29 cellular contexts compared by ENCODE assay signal in genomic region chr12:50022903-50023302, GRCh38. TPM values are rescaled to one million over a fixed set of nuclear protein-coding genes. Genes with fewer than 3 reads are reported as not detected.
A peak's percentile ranks its signal among the peaks of the same experiment; 100 is the strongest.
DNase-seq lines count a peak whose midpoint lies in the region; ATAC-seq, FAIRE-seq and TF ChIP-seq lines count a peak whose summit lies in the region.
"Had no signal": no experiment of that assay in that cellular context is flagged by ENCODE, and none has a peak within 500 bp of the region (broad histone marks: within the 10 kb centered on the region; RNA-seq: fewer than 3 reads in every experiment).

No MANE protein-coding gene starts in this region.

- H3K27me3 ChIP-seq in IMR-90 (ENCODE audit: control insufficient read depth, insufficient read depth, low read length) = no peaks in the 10 kb centered on the region
- H3K27me3 ChIP-seq in skeletal muscle satellite cell (ENCODE audit: control insufficient read depth, insufficient read depth, low read length) = no peaks in the 10 kb centered on the region
- H3K27me3 ChIP-seq: cardiac muscle cell, esophagus squamous epithelium, gastrocnemius medialis, uterus had no signal

- no peak for FAIRE-seq in GM12892 (lab: Jason Lieb, UNC)

- peaks cover 7% of the 10 kb centered on the region; the same call in 1 of the 2 replicates for H3K9me1 ChIP-seq in IMR-90 (ENCODE audit: insufficient read depth, low read length)

- H3K23ac ChIP-seq in IMR-90 (ENCODE audit: low read depth, low read length) = peak overlapping the region; percentile 23; the same call in 1 of the 2 replicates

- H3K9ac ChIP-seq in IMR-90 (ENCODE audit: low read depth, low read length) = no peak overlapping the region
- H3K9ac ChIP-seq in skeletal muscle satellite cell (ENCODE audit: low read depth, low read length) = no peak overlapping the region

- peaks cover 1% of the 10 kb centered on the region for H3K9me3 Mint-ChIP-seq in activated naive CD8-positive, alpha-beta T cell treated with anti-CD3 and anti-CD28 coated beads, Interleukin-2, amount 10 ng/mL, durations not matched to agents 7 days and 5 days
- no peaks in the 10 kb centered on the region for H3K9me3 Mint-ChIP-seq in activated naive CD8-positive, alpha-beta T cell treated with anti-CD3 and anti-CD28 coated beads for 36 hours
- H3K9me3 Mint-ChIP-seq: CD4-positive, CD25-positive, alpha-beta regulatory T cell; immature natural killer cell had no signal

- H3K36me3 ChIP-seq in IMR-90 (ENCODE audit: control insufficient read depth, insufficient read depth, low read length) (no peaks in the 10 kb centered on the region), skeletal muscle satellite cell (ENCODE audit: insufficient read depth, low read length) (no peaks in the 10 kb centered on the region)
- H3K36me3 ChIP-seq: cardiac muscle cell, esophagus squamous epithelium, gastrocnemius medialis, uterus had no signal

- H3K56ac ChIP-seq in IMR-90 (ENCODE audit: extremely low read depth, insufficient read depth, low read length) = no peak overlapping the region

- H2AK9ac ChIP-seq in IMR-90 (replicated peaks; ENCODE audit: low read depth, low read length, poor library complexity) = no peak overlapping the region

- H4K20me1 ChIP-seq in IMR-90 (ENCODE audit: insufficient read depth, low read length) = no peaks in the 10 kb centered on the region

- BruUV-seq in IMR-90 (replicated peaks; lab: Mats Ljungman, UMichigan) = no TSS peak

- peak overlapping the region; percentile 21 for H3K4me3 Mint-ChIP-seq in activated naive CD8-positive, alpha-beta T cell treated with anti-CD3 and anti-CD28 coated beads, Interleukin-2, amount 10 ng/mL, durations not matched to agents 7 days and 5 days
- no peak overlapping the region for H3K4me3 Mint-ChIP-seq in activated naive CD8-positive, alpha-beta T cell treated with anti-CD3 and anti-CD28 coated beads for 36 hours
- no peak overlapping the region for H3K4me3 Mint-ChIP-seq in T-helper 17 cell

- in situ Hi-C loops in IMR-90 (cut with MboI; ENCODE audit: low sequenced_read_pairs) = no loop called here

- H4K8ac ChIP-seq in IMR-90 (ENCODE audit: low read depth in 2 of 2, low read length in 2 of 2) = peak overlapping the region in 1 of 2 experiments; percentile 63; a peak in 2 of 4 replicates

- TF ChIP-seq POLR2A in IMR-90 (IDR thresholded peaks at IDR 0.05; ENCODE audit: low read depth, low read length) (no peak), GM12892 (IDR thresholded peaks at IDR 0.05; ENCODE audit: low read depth, low read length) (no peak)

- TF ChIP-seq CTCF in IMR-90 (conservative IDR thresholded peaks at IDR 0.05; ENCODE audit: low read depth, low read length) = no peak

- H3K4me2 ChIP-seq in IMR-90 (ENCODE audit: low read depth, low read length) (no peak overlapping the region), skeletal muscle satellite cell (ENCODE audit: low read length) (peak overlapping the region; percentile 31)

- H2BK5ac ChIP-seq in IMR-90 (ENCODE audit: low read depth, low read length, poor library complexity, severe bottlenecking) = no peak overlapping the region

- H2BK15ac ChIP-seq in IMR-90 (ENCODE audit: low read depth, low read length) = no peak overlapping the region

- POLR2A ChIA-PET in activated naive CD8-positive, alpha-beta T cell treated with anti-CD3 and anti-CD28 coated beads, Interleukin-2, amount 10 ng/mL, durations not matched to agents 7 days and 5 days (lab: Charles Lee) = no interaction called here
- POLR2A ChIA-PET in IMR-90 (lab: Charles Lee; ENCODE audit: unreplicated experiment) = no interaction called here

- H4K5ac ChIP-seq in IMR-90 (ENCODE audit: low read depth, low read length) = no peak overlapping the region

- no peak overlapping the region for H3K4me3 ChIP-seq in IMR-90 (ENCODE audit: insufficient read depth, low read depth, low read length)
- H3K4me3 ChIP-seq in skeletal muscle satellite cell (ENCODE audit: low read length) = no peak overlapping the region
- H3K4me3 ChIP-seq: cardiac muscle cell, esophagus squamous epithelium, gastrocnemius medialis, skin epidermis, uterus had no signal

- no peak overlapping the region for H2AK5ac ChIP-seq in IMR-90 (ENCODE audit: low read depth, low read length)

- CTCF ChIA-PET in IMR-90 (lab: Yijun Ruan, JAX) = no interaction called here

- TF ChIP-seq RAD21 in IMR-90 (IDR thresholded peaks at IDR 0.05; ENCODE audit: low read length) = no peak

- no peak overlapping the region for H2BK20ac ChIP-seq in IMR-90 (ENCODE audit: low read depth, low read length)

- H2BK120ac ChIP-seq in IMR-90 (ENCODE audit: low read depth, low read length) = no peak overlapping the region

- ATAC-seq in activated naive CD8-positive, alpha-beta T cell treated with anti-CD3 and anti-CD28 coated beads, Interleukin-2, amount 10 ng/mL, durations not matched to agents 7 days and 5 days (ENCODE audit: low read depth) = no peak
- ATAC-seq in IMR-90 (ENCODE audit: low read depth) (no peak), T-helper 17 cell (no peak), GM21825 (IDR thresholded peaks at IDR 0.05; ENCODE audit: unreplicated experiment) (no peak)
- ATAC-seq: gastrocnemius medialis had no signal

- H3K9me3 ChIP-seq in IMR-90 (ENCODE audit: control insufficient read depth, insufficient read depth, low read length) = no peaks in the 10 kb centered on the region
- H3K9me3 ChIP-seq in T-helper 17 cell (ENCODE audit: control insufficient read depth, low read length, poor library complexity, severe bottlenecking) = no peaks in the 10 kb centered on the region
- H3K9me3 ChIP-seq in skeletal muscle satellite cell (replicated peaks; ENCODE audit: low read length) = no peaks in the 10 kb centered on the region
- H3K9me3 ChIP-seq: esophagus squamous epithelium, gastrocnemius medialis, uterus had no signal

- peaks cover 29% of the 10 kb centered on the region for H3K36me3 Mint-ChIP-seq in activated naive CD8-positive, alpha-beta T cell treated with anti-CD3 and anti-CD28 coated beads, Interleukin-2, amount 10 ng/mL, durations not matched to agents 7 days and 5 days
- H3K36me3 Mint-ChIP-seq in activated naive CD8-positive, alpha-beta T cell treated with anti-CD3 and anti-CD28 coated beads for 36 hours = peaks cover 23% of the 10 kb centered on the region
- peaks cover 6% of the 10 kb centered on the region for H3K36me3 Mint-ChIP-seq in T-helper 17 cell (ENCODE audit: low read depth)
- H3K36me3 Mint-ChIP-seq: CD4-positive, CD25-positive, alpha-beta regulatory T cell; immature natural killer cell had no signal

- no peak overlapping the region for H3K27ac ChIP-seq in IMR-90 (ENCODE audit: insufficient read depth, low read length)
- H3K27ac ChIP-seq: cardiac muscle cell, esophagus squamous epithelium, gastrocnemius medialis, skin epidermis, uterus, WERI-Rb-1 had no signal

- H3K79me1 ChIP-seq in IMR-90 (ENCODE audit: low read depth in 1 of 2, low read length in 2 of 2) = peaks cover 0 to 22% of the 10 kb centered on the region in 2 experiments; a peak in 2 of 4 replicates

- intact Hi-C loops in IMR-90 (cut with micrococcal nuclease) = no loop called here

- H2AFZ ChIP-seq in IMR-90 (replicated peaks; ENCODE audit: low read length, poor library complexity) = no peak overlapping the region

- no peak overlapping the region for H3K18ac ChIP-seq in IMR-90 (ENCODE audit: low read depth, low read length)

- DNase-seq in activated naive CD8-positive, alpha-beta T cell treated with anti-CD3 and anti-CD28 coated beads, Interleukin-2, amount 10 ng/mL, durations not matched to agents 7 days and 5 days = no peak
- DNase-seq in activated naive CD8-positive, alpha-beta T cell treated with anti-CD3 and anti-CD28 coated beads for 36 hours = no peak
- DNase-seq in IMR-90 (no peak), T-helper 17 cell (no peak), GM12892 (ENCODE audit: insufficient read length) (no peak), DMS53 treated with DMSO at 0.1 percent for 48 hours (lab: John Stamatoyannopoulos, UW; ENCODE audit: unreplicated experiment) (no peak)
- DNase-seq: activated CD8-positive, alpha-beta memory T cell treated with anti-CD3 and anti-CD28 coated beads, Interleukin-2, amount 50 U/mL, for 48 hours; activated naive CD4-positive, alpha-beta T cell; CD4-positive, CD25-positive, alpha-beta regulatory T cell; DMS 273 treated with DMSO at 0.1 percent for 48 hours; esophagus squamous epithelium; gastrocnemius medialis; GOT3; hippocampal formation; immature natural killer cell; mesendoderm; MV-4-11; NCI-H187 treated with DMSO at 0.1 percent for 48 hours; NCI-H524 treated with DMSO at 0.1 percent for 48 hours; nucleus accumbens; stimulated activated CD4-positive, alpha-beta T cell treated with anti-CD3 and anti-CD28 coated beads, Interleukin-1b, Interleukin-23, amount 100 ng/mL, for 48 hours; T-helper 9 cell; uterus; WERI-Rb-1 had no signal

- peaks cover 40% of the 10 kb centered on the region for H3K4me1 Mint-ChIP-seq in activated naive CD8-positive, alpha-beta T cell treated with anti-CD3 and anti-CD28 coated beads, Interleukin-2, amount 10 ng/mL, durations not matched to agents 7 days and 5 days
- H3K4me1 Mint-ChIP-seq in activated naive CD8-positive, alpha-beta T cell treated with anti-CD3 and anti-CD28 coated beads for 36 hours = peaks cover 6% of the 10 kb centered on the region
- peaks cover 25% of the 10 kb centered on the region for H3K4me1 Mint-ChIP-seq in T-helper 17 cell

- no CpG with 5 or more reads among the region's 1 CpG for WGBS in IMR-90 (ENCODE audit: extremely low coverage in 2 of 2, insufficient read length in 1 of 2), 2 experiments

- H4K91ac ChIP-seq in IMR-90 (ENCODE audit: insufficient read depth, low read depth, low read length) = no peak overlapping the region

- dilution Hi-C loops in IMR-90 (cut with HindIII; ENCODE audit: low sequenced_read_pairs, unreplicated experiment) = no loop called here

- H3K4ac ChIP-seq in IMR-90 (ENCODE audit: low read depth, low read length) = no peak overlapping the region

- H3K4me1 ChIP-seq in IMR-90 (ENCODE audit: control insufficient read depth, insufficient read depth, low read length) = peaks cover 2% of the 10 kb centered on the region
- H3K4me1 ChIP-seq in skeletal muscle satellite cell (ENCODE audit: control insufficient read depth, insufficient read depth, low read length) = peaks cover 27% of the 10 kb centered on the region
- H3K4me1 ChIP-seq: uterus had no signal

- H3K14ac ChIP-seq in IMR-90 (replicated peaks; ENCODE audit: low read depth, low read length) = no peak overlapping the region

- no peaks in the 10 kb centered on the region for H3K27me3 Mint-ChIP-seq in activated naive CD8-positive, alpha-beta T cell treated with anti-CD3 and anti-CD28 coated beads, Interleukin-2, amount 10 ng/mL, durations not matched to agents 7 days and 5 days
- H3K27me3 Mint-ChIP-seq in activated naive CD8-positive, alpha-beta T cell treated with anti-CD3 and anti-CD28 coated beads for 36 hours = no peaks in the 10 kb centered on the region
- no peaks in the 10 kb centered on the region for H3K27me3 Mint-ChIP-seq in T-helper 17 cell
- H3K27me3 Mint-ChIP-seq: CD4-positive, CD25-positive, alpha-beta regulatory T cell had no signal

- H3K27ac Mint-ChIP-seq in activated naive CD8-positive, alpha-beta T cell treated with anti-CD3 and anti-CD28 coated beads, Interleukin-2, amount 10 ng/mL, durations not matched to agents 7 days and 5 days = no peak overlapping the region
- no peak overlapping the region for H3K27ac Mint-ChIP-seq in activated naive CD8-positive, alpha-beta T cell treated with anti-CD3 and anti-CD28 coated beads for 36 hours
- H3K27ac Mint-ChIP-seq in T-helper 17 cell = peak overlapping the region; percentile 93
- H3K27ac Mint-ChIP-seq: immature natural killer cell had no signal

RNA-seq across cellular contexts. Expression of gene RACGAP1, which starts 2.4 kb away (rescaled TPM):
- 100 to 1,000 TPM; 132 to 135 TPM for total RNA-seq in activated naive CD8-positive, alpha-beta T cell treated with anti-CD3 and anti-CD28 coated beads, Interleukin-2, amount 10 ng/mL, durations not matched to agents 7 days and 5 days
- 100 to 1,000 TPM; 111 to 119 TPM for total RNA-seq in activated naive CD8-positive, alpha-beta T cell treated with anti-CD3 and anti-CD28 coated beads for 36 hours
- 93.9 and 110 TPM in 2 replicates for total RNA-seq in IMR-90 (2012; rRNA removed)
- 29.5 and 37.9 TPM in 2 replicates for polyA plus RNA-seq in IMR-90 (2012; rRNA removed)
- 8.5 and 15.2 TPM in 2 replicates for polyA plus RNA-seq in IMR-90 (2012; cell fraction: cytosol; rRNA removed)
- 5.1 and 18.8 TPM in 2 replicates for polyA plus RNA-seq in IMR-90 (2012; cell fraction: nucleus; rRNA removed; ENCODE audit: low replicate concordance)
- total RNA-seq in T-helper 17 cell = 1 to 10 TPM; 6.8 to 7.3 TPM
- total RNA-seq in skeletal muscle satellite cell (2012; rRNA removed) = 36.5 and 60.9 TPM in 2 replicates
- 41.6 TPM for polyA plus RNA-seq in GM12892 (2012; ENCODE audit: missing spikeins)

RNA-seq across cellular contexts. Expression of gene ASIC1, which starts 34.5 kb away (rescaled TPM):
- total RNA-seq in activated naive CD8-positive, alpha-beta T cell treated with anti-CD3 and anti-CD28 coated beads, Interleukin-2, amount 10 ng/mL, durations not matched to agents 7 days and 5 days = 10 to 100 TPM; 31.3 to 33.3 TPM
- total RNA-seq in activated naive CD8-positive, alpha-beta T cell treated with anti-CD3 and anti-CD28 coated beads for 36 hours = 10 to 100 TPM; 10.8 TPM
- 1.4 and 1.6 TPM in 2 replicates for total RNA-seq in IMR-90 (2012; rRNA removed)
- 9.5 and 9.9 TPM in 2 replicates for polyA plus RNA-seq in IMR-90 (2012; rRNA removed)
- polyA plus RNA-seq in IMR-90 (2012; cell fraction: cytosol; rRNA removed) = 4.7 and 8.5 TPM in 2 replicates
- polyA plus RNA-seq in IMR-90 (2012; cell fraction: nucleus; rRNA removed; ENCODE audit: low replicate concordance) = 25.9 and 31.9 TPM in 2 replicates
- 1 to 10 TPM in 1 of 2 donors, under 1 TPM in 1; 0.17 to 1.1 TPM for total RNA-seq in T-helper 17 cell
- 0.76 and 0.87 TPM in 2 replicates for total RNA-seq in skeletal muscle satellite cell (2012; rRNA removed)
- 0.51 TPM for polyA plus RNA-seq in GM12892 (2012; ENCODE audit: missing spikeins)
- polyA plus RNA-seq: immature natural killer cell had no signal

RNA-seq across cellular contexts. Expression of gene AQP6, which starts 50.2 kb away (rescaled TPM):
- total RNA-seq in activated naive CD8-positive, alpha-beta T cell treated with anti-CD3 and anti-CD28 coated beads, Interleukin-2, amount 10 ng/mL, durations not matched to agents 7 days and 5 days = not detected
- total RNA-seq in activated naive CD8-positive, alpha-beta T cell treated with anti-CD3 and anti-CD28 coated beads for 36 hours = not detected
- not detected in 2 replicates for total RNA-seq in IMR-90 (2012; rRNA removed)
- not detected in 2 replicates for polyA plus RNA-seq in IMR-90 (2012; rRNA removed)
- polyA plus RNA-seq in IMR-90 (2012; cell fraction: cytosol; rRNA removed) = not detected in 2 replicates
- 0.01 and 0.03 TPM in 2 replicates for polyA plus RNA-seq in IMR-90 (2012; cell fraction: nucleus; rRNA removed; ENCODE audit: low replicate concordance)
- total RNA-seq in T-helper 17 cell = not detected
- total RNA-seq in skeletal muscle satellite cell (2012; rRNA removed) = not detected in 2 replicates
- not detected for polyA plus RNA-seq in GM12892 (2012; ENCODE audit: missing spikeins)
- total RNA-seq: CD4-positive, CD25-positive, alpha-beta regulatory T cell; esophagus squamous epithelium; gastrocnemius medialis; pulmonary artery endothelial cell had no signal
- polyA plus RNA-seq: CD4-positive, CD25-positive, alpha-beta regulatory T cell; immature natural killer cell had no signal

Comparison
In these comparisons a context has a peak if more than half of its experiments do, and no peak if none do; other contexts are left out.
1. RNA of gene RACGAP1, which starts 2.4 kb away (total RNA-seq): 132 to 135 TPM in activated naive CD8-positive, alpha-beta T cell treated with anti-CD3 and anti-CD28 coated beads, Interleukin-2, amount 10 ng/mL, durations not matched to agents 7 days and 5 days, 111 to 119 TPM in activated naive CD8-positive, alpha-beta T cell treated with anti-CD3 and anti-CD28 coated beads for 36 hours and 93.9 to 110 TPM in IMR-90; 6.8 to 7.3 TPM in T-helper 17 cell; every median in the first group is over 10 times any median in the second.